Comparison of ENCODE assay signal across 8 cellular contexts in the genomic region with DNA sequence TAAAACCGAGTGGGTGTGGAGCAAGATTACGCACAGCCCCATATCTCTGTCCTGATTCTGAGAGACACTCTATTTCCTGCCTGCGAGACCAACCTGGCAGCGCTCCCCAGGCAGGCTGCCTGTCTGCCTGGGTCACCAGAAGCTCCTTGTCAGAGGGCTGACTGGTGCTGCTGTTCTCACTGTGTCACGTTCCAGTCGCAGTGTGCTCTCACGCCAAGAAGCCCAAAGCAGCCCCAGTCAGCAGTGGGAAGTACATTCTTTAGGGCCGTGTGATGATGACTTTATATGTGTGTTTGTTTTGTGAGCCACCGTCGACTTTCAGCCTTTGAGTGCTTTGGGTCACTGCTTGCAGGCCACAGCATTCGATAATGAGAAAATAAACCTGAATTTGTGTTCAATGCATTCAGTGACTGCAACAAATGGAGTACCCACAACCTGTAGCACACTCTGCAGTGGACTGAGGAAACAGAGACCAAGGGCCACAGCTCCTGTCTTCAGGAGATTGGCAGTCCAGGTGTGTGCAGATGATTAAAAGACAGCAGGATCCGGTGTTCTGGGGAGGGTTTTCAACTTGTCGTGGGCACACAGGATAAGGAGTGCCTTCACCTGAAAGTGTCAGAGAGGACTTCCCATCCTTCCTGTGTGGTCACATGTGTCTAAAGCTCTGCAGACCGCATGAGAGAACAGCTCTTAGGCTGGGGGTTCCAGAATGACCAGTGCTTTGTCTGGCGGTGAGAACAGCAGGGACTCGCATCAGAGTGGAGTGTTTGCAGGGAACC. TPM values are rescaled to one million over a fixed set of nuclear protein-coding genes. Genes with fewer than 3 reads are reported as not detected.
A peak's percentile ranks its signal among the peaks of the same experiment; 100 is the strongest.
DNase-seq lines count a peak whose midpoint lies in the region; ATAC-seq and TF ChIP-seq lines count a peak whose summit lies in the region.

No MANE protein-coding gene starts in this region.

- peaks cover 24% of the 10 kb centered on the region for H3K27me3 ChIP-seq in muscle layer of duodenum (ENCODE audit: low read depth, low read length)

- DNase-seq in DMS53 treated with DMSO at 0.1 percent for 48 hours (lab: John Stamatoyannopoulos, UW; ENCODE audit: unreplicated experiment): peak; percentile 66
- DNase-seq in M059J (ENCODE audit: low read depth): peak; percentile 92
- DNase-seq in cardiac fibroblast (ENCODE audit: low read depth in 2 of 2): peak; percentile 75 to 80
- no peak for DNase-seq in pons (ENCODE audit: low spot score)
- no peak for DNase-seq in ureter (ENCODE audit: low spot score)
- DNase-seq in coronary artery (ENCODE audit: low spot score): no peak

- H3K36me3 ChIP-seq in muscle layer of duodenum (ENCODE audit: control insufficient read depth in 1 of 2, insufficient read depth in 2 of 2, low read length in 2 of 2): no peaks in the 10 kb centered on the region

- H3K9me3 ChIP-seq in muscle layer of duodenum (ENCODE audit: control insufficient read depth in 1 of 2, low read length in 2 of 2): no peaks in the 10 kb centered on the region

- no peak overlapping the region for H3K4me3 ChIP-seq in cardiac fibroblast (replicated peaks in 1 of 2; ENCODE audit: low read depth in 2 of 2, low read length in 2 of 2)
- H3K4me3 ChIP-seq in muscle layer of duodenum (ENCODE audit: low read depth in 1 of 2, low read length in 2 of 2): peak overlapping the region in 1 of 2 donors; percentile 13
- no peak overlapping the region for H3K4me3 ChIP-seq in coronary artery

- TF ChIP-seq CTCF in cardiac fibroblast (IDR thresholded peaks at IDR 0.05; ENCODE audit: low read depth, low read length): no peak
- no peak for TF ChIP-seq CTCF in coronary artery (IDR thresholded peaks at IDR 0.05)

- H3K27ac ChIP-seq in muscle layer of duodenum (ENCODE audit: low read length) (peak overlapping the region; percentile 22), coronary artery (no peak overlapping the region)

- no peak for ATAC-seq in HG03342 (IDR thresholded peaks at IDR 0.05; ENCODE audit: unreplicated experiment)

- peaks cover 4 to 16% of the 10 kb centered on the region in 2 donors for H3K4me1 ChIP-seq in muscle layer of duodenum (ENCODE audit: control insufficient read depth in 1 of 2, insufficient read depth in 2 of 2, low read length in 2 of 2)

RNA-seq across cellular contexts. Expression of a gene that starts 4.8 kb away (rescaled TPM):
- 1.3 and 3.8 TPM in 2 replicates for total RNA-seq in M059J (2014; rRNA removed; shearing (Covaris generic))
- 6.5 TPM for total RNA-seq in ureter

Comparison
In these comparisons a context has a peak if more than half of its experiments do, and no peak if none do; other contexts are left out.
1. DNase-seq: peak in DMS53 treated with DMSO at 0.1 percent for 48 hours (single experiment), M059J (single experiment) and cardiac fibroblast (2 of 2); none in pons (single experiment), ureter (single experiment) and coronary artery (single experiment).